ENCODE assay signal across 1 cellular context in the genomic region with DNA sequence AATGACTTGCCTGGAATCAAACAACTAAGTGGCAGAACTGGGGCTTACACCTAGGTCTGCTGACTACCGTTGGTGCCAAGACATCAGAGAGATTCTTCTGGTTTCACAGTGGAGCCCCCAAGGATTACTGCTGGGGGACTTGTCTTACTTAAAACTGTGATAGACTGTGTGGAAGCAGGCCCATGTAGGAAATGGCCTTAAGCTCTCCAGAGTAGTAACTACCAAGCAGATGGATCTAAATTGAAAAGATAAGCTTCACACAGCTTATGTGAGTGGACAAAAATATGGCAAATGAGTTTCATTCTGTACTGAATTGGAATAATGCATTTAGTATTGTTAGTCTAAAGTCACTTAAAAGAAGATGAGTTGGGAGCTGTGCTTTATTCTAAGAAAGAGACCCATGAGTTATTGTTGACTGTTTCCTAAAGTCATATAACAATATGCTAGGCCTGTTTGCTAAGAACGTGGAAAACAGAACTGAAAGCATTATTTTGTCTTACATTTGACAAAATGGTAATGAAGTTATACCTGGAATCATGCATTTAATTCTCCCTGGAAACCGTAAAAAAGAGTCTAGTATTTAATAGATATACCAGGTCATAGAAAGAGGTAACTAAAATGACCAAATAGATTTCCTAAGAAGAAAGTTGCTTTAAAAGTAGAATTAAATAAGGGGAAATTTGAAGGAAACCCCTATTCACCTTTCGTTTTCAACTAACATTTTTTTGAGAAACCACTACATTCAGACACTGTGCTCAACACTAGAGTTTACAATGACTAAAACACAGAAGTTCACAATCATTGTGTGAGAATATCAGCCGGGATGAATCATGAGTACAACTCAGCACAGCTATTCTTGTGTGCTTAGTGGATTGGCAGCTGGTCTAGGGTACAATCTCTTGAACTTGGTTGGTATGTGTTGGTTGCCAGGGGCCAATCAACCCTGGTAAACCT.
TF ChIP-seq lines count a peak whose summit lies in the region.

No MANE protein-coding gene starts in this region.

TF ChIP-seq in GM12878, 131 proteins besides CTCF, POLR2A, EP300 and RAD21 (continued from another document):
- TF ChIP-seq PAX8 (IDR thresholded peaks at IDR 0.05) (no peak), MTA3 (IDR thresholded peaks at IDR 0.05; ENCODE audit: borderline replicate concordance, low read length) (peak; percentile 78), TCF3 (IDR thresholded peaks at IDR 0.05; ENCODE audit: borderline replicate concordance, insufficient read depth, low read depth, low read length) (peak; percentile 81), STAT3 (IDR thresholded peaks at IDR 0.05; ENCODE audit: low read depth, low read length) (peak; percentile 55; the same call in 1 of the 2 replicates), ZBED1 (IDR thresholded peaks at IDR 0.05; ENCODE audit: borderline replicate concordance) (peak; percentile 88; the same call in 1 of the 2 replicates), IKZF1 (conservative IDR thresholded peaks at IDR 0.05) (no peak), NRF1 (conservative IDR thresholded peaks at IDR 0.05; ENCODE audit: low read depth, low read length) (no peak), E2F4 (IDR thresholded peaks at IDR 0.05; ENCODE audit: low read depth, low read length) (no peak), SKIL (IDR thresholded peaks at IDR 0.05; ENCODE audit: low read depth, poor library complexity, severe bottlenecking) (peak; percentile 73), TBL1XR1 (IDR thresholded peaks at IDR 0.05; ENCODE audit: low read depth, low read length) (peak; percentile 60; the same call in 1 of the 2 replicates), CBFB (IDR thresholded peaks at IDR 0.05; ENCODE audit: low read depth) (0 out of 2 replicates have a peak, but pooled peaks have one; percentile 36), CHD2 (IDR thresholded peaks at IDR 0.05; ENCODE audit: borderline replicate concordance, low read depth, low read length) (no peak; the same call in 1 of the 2 replicates), MEF2B (IDR thresholded peaks at IDR 0.05; ENCODE audit: partially characterized antibody, poor library complexity, severe bottlenecking) (peak; percentile 28), HDAC6 (IDR thresholded peaks at IDR 0.05; ENCODE audit: unreplicated experiment) (no peak), GABPA (IDR thresholded peaks at IDR 0.05; ENCODE audit: low read depth) (0 out of 2 replicates have a peak, but pooled peaks have one; percentile 48), ZNF592 (IDR thresholded peaks at IDR 0.05) (no peak), NBN (IDR thresholded peaks at IDR 0.05) (peak; percentile 80), ZBTB4 (CRISPR knock-in tag; IDR thresholded peaks at IDR 0.05) (no peak), MYC (IDR thresholded peaks at IDR 0.05; ENCODE audit: insufficient read depth, insufficient read length, insufficient replicate concordance, low read length, severe bottlenecking) (no peak), NR2C1 (IDR thresholded peaks at IDR 0.05) (no peak), WRNIP1 (IDR thresholded peaks at IDR 0.05; ENCODE audit: borderline replicate concordance, low read depth, low read length) (no peak), POU2F2 (IDR thresholded peaks at IDR 0.05; ENCODE audit: borderline replicate concordance, low read depth, low read length) (no peak), BCL11A (IDR thresholded peaks at IDR 0.05; ENCODE audit: low read depth, low read length) (peak; percentile 80; the same call in 1 of the 2 replicates), NKRF (conservative IDR thresholded peaks at IDR 0.05) (no peak), LARP7 (IDR thresholded peaks at IDR 0.05) (no peak)
- TF ChIP-seq, protein P1, sequence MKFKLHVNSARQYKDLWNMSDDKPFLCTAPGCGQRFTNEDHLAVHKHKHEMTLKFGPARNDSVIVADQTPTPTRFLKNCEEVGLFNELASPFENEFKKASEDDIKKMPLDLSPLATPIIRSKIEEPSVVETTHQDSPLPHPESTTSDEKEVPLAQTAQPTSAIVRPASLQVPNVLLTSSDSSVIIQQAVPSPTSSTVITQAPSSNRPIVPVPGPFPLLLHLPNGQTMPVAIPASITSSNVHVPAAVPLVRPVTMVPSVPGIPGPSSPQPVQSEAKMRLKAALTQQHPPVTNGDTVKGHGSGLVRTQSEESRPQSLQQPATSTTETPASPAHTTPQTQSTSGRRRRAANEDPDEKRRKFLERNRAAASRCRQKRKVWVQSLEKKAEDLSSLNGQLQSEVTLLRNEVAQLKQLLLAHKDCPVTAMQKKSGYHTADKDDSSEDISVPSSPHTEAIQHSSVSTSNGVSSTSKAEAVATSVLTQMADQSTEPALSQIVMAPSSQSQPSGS (IDR thresholded peaks at IDR 0.05; ENCODE audit: low read length): peak; percentile 93
- TF ChIP-seq, protein P2, sequence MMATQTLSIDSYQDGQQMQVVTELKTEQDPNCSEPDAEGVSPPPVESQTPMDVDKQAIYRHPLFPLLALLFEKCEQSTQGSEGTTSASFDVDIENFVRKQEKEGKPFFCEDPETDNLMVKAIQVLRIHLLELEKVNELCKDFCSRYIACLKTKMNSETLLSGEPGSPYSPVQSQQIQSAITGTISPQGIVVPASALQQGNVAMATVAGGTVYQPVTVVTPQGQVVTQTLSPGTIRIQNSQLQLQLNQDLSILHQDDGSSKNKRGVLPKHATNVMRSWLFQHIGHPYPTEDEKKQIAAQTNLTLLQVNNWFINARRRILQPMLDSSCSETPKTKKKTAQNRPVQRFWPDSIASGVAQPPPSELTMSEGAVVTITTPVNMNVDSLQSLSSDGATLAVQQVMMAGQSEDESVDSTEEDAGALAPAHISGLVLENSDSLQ (IDR thresholded peaks at IDR 0.05): peak; percentile 92
- TF ChIP-seq, protein P3, sequence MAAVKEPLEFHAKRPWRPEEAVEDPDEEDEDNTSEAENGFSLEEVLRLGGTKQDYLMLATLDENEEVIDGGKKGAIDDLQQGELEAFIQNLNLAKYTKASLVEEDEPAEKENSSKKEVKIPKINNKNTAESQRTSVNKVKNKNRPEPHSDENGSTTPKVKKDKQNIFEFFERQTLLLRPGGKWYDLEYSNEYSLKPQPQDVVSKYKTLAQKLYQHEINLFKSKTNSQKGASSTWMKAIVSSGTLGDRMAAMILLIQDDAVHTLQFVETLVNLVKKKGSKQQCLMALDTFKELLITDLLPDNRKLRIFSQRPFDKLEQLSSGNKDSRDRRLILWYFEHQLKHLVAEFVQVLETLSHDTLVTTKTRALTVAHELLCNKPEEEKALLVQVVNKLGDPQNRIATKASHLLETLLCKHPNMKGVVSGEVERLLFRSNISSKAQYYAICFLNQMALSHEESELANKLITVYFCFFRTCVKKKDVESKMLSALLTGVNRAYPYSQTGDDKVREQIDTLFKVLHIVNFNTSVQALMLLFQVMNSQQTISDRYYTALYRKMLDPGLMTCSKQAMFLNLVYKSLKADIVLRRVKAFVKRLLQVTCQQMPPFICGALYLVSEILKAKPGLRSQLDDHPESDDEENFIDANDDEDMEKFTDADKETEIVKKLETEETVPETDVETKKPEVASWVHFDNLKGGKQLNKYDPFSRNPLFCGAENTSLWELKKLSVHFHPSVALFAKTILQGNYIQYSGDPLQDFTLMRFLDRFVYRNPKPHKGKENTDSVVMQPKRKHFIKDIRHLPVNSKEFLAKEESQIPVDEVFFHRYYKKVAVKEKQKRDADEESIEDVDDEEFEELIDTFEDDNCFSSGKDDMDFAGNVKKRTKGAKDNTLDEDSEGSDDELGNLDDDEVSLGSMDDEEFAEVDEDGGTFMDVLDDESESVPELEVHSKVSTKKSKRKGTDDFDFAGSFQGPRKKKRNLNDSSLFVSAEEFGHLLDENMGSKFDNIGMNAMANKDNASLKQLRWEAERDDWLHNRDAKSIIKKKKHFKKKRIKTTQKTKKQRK (IDR thresholded peaks at IDR 0.05; ENCODE audit: low read depth, low read length): no peak
